In the genomic region with DNA sequence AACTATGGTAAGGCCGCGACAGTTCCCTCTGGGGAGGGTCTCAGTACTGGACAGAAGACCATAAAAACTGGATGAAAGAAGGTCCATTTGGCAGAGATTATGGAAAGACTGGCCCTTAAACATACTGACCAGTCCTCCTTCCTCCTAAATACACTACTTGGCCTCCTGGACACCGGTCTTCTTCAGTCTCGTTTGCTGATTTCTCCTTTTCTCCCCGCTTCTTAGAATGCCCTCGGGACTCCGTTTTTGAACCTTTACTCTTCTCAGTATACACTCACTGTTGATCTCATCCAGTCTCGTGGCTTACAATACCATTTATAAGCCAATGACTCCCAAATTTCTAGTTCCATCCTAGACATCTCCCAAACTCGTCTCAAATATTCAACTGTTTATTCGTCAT, we compare ENCODE assay signal across 8 cellular contexts.
DNase-seq lines count a peak whose midpoint lies in the region; ATAC-seq and TF ChIP-seq lines count a peak whose summit lies in the region.

No MANE protein-coding gene starts in this region.

- peaks cover 5 to 9% of the 10 kb centered on the region in 2 donors for H3K4me1 ChIP-seq in mucosa of rectum (ENCODE audit: control insufficient read depth in 2 of 2, insufficient read depth in 2 of 2, low read length in 2 of 2)

- ATAC-seq in GM18519 (IDR thresholded peaks at IDR 0.05; ENCODE audit: low FRiP score, unreplicated experiment) (no peak), HG02571 (IDR thresholded peaks at IDR 0.05; ENCODE audit: unreplicated experiment) (no peak)

- H3K27ac ChIP-seq in caudate nucleus (ENCODE audit: low read depth, low read length) (peak overlapping the region; percentile 89), mucosa of rectum (ENCODE audit: low read depth in 2 of 2, low read length in 2 of 2) (peak overlapping the region; percentile 73 to 83)

- DNase-seq in AG09309 (ENCODE audit: low read depth): no peak
- DNase-seq in HuH-7 (ENCODE audit: low spot score): peak; percentile 20
- DNase-seq in caudate nucleus (lab: John Stamatoyannopoulos, UW): no peak
- DNase-seq in NCI-H2029 (lab: John Stamatoyannopoulos, UW): no peak
- no peak for DNase-seq in NCI-H2107 (lab: John Stamatoyannopoulos, UW)

- H3K9me3 ChIP-seq in mucosa of rectum (ENCODE audit: control insufficient read depth in 2 of 2, low read length in 2 of 2): no peaks in the 10 kb centered on the region

- peaks cover 21 to 29% of the 10 kb centered on the region in 2 donors for H3K36me3 ChIP-seq in mucosa of rectum (ENCODE audit: control insufficient read depth in 2 of 2, insufficient read depth in 2 of 2, low read length in 2 of 2)

- H3K9ac ChIP-seq in mucosa of rectum (ENCODE audit: low read depth in 1 of 2, low read length in 2 of 2): peak overlapping the region; percentile 82 to 85

- H3K27me3 ChIP-seq in mucosa of rectum (ENCODE audit: control insufficient read depth in 2 of 2, insufficient read depth in 2 of 2, low read length in 2 of 2): no peaks in the 10 kb centered on the region

- no peak for TF ChIP-seq CTCF in AG09309 (IDR thresholded peaks at IDR 0.05; ENCODE audit: control insufficient read depth, insufficient read depth, low read depth, low read length, missing control alignments)

- H3K4me3 ChIP-seq in AG09309 (ENCODE audit: control insufficient read depth, low read depth, low read length) (peak overlapping the region; percentile 96), mucosa of rectum (ENCODE audit: low read length in 2 of 2) (peak overlapping the region; percentile 81 to 97)
